ENCODE assay signal across 18 cellular contexts in the genomic region with DNA sequence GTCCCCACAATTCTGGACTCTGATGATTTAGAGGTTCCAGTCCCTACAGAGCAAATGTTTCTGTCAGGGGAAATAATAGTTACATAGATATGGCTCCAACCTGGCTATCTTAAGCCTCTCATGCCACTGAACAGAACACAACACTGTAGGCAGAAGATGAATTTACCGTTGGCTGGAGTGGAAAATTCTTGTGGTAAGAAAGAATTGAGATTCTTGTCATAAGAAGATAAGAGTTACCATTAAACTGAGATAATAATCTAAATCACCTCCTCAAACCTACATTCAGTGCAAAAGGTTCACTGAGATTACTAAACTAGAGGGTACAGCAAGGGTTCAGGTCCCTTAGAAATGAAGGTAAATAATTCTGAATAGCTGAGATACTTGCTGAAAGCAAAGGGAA. TPM values are rescaled to one million over a fixed set of nuclear protein-coding genes. Genes with fewer than 3 reads are reported as not detected.
DNase-seq lines count a peak whose midpoint lies in the region; ATAC-seq and TF ChIP-seq lines count a peak whose summit lies in the region.
"Had no signal": no experiment of that assay in that cellular context is flagged by ENCODE, and none has a peak within 500 bp of the region (broad histone marks: within the 10 kb centered on the region; RNA-seq: fewer than 3 reads in every experiment).

No MANE protein-coding gene starts in this region.

- H2AFZ ChIP-seq in SK-N-SH (ENCODE audit: low read depth), result no peak overlapping the region
- H2AFZ ChIP-seq in neural progenitor cell (replicated peaks), result peak overlapping the region; percentile 20

- no peaks in the 10 kb centered on the region; the same call in 1 of the 2 replicates for H3K9me2 ChIP-seq in SK-N-SH

- DNase-seq in SK-N-SH, result no peak
- DNase-seq in iris pigment epithelial cell (ENCODE audit: low read depth), result peak; percentile 36
- no peak for DNase-seq in neural progenitor cell (ENCODE audit: low spot score)
- DNase-seq in psoas muscle, result no peak
- no peak for DNase-seq in NCI-H748 (lab: John Stamatoyannopoulos, UW; ENCODE audit: unreplicated experiment)
- DNase-seq: CD4-positive, alpha-beta memory T cell; DMS79 treated with DMSO at 0.1 percent for 48 hours had no signal

- peaks cover 3% of the 10 kb centered on the region for H3K27me3 Mint-ChIP-seq in neural progenitor cell (ENCODE audit: insufficient read depth, low read depth)

- H3K9me3 ChIP-seq in SK-N-SH, result no peaks in the 10 kb centered on the region
- H3K9me3 ChIP-seq in neural progenitor cell (ENCODE audit: low read depth), result no peaks in the 10 kb centered on the region
- no peaks in the 10 kb centered on the region for H3K9me3 ChIP-seq in psoas muscle
- H3K9me3 ChIP-seq: A549, BLaER1, HAP-1 had no signal

- intact Hi-C loops in psoas muscle (cut with DNase I), result no loop called here

- H3K27me3 ChIP-seq in SK-N-SH (ENCODE audit: insufficient read depth) (no peaks in the 10 kb centered on the region), neural progenitor cell (no peaks in the 10 kb centered on the region), psoas muscle (ENCODE audit: insufficient read depth in 3 of 3, low read length in 2 of 3) (peaks cover 0 to 3% (median 0%) of the 10 kb centered on the region in 3 donors)
- H3K27me3 ChIP-seq: BLaER1 had no signal

- no peak overlapping the region for H3K4me2 ChIP-seq in SK-N-SH
- H3K4me2 ChIP-seq in neural progenitor cell, result no peak overlapping the region
- H3K4me2 ChIP-seq: A549, BLaER1 had no signal

- WGBS in SK-N-SH (ENCODE audit: low lambda C conversion rate), result 8% methylated on average over 1 of the region's 1 CpG
- WGBS in psoas muscle, 3 donors, result 70 to 79% (median 77%) methylated on average over 1 of the region's 1 CpG

- ATAC-seq in SK-N-SH treated with all-trans-retinoic acid at 6 μM for 48 hours (peak; percentile 40; the same call in 1 of the 3 replicates), HG03139 (IDR thresholded peaks at IDR 0.05; ENCODE audit: unreplicated experiment) (no peak), psoas muscle (no peak)
- ATAC-seq: A549, GM12878 had no signal

- H3K9me3 Mint-ChIP-seq in neural progenitor cell, result no peaks in the 10 kb centered on the region

- H3K27ac Mint-ChIP-seq in neural progenitor cell, result no peak overlapping the region
- H3K27ac Mint-ChIP-seq: CD14-positive monocyte; CD4-positive, alpha-beta memory T cell had no signal

- H3K36me3 Mint-ChIP-seq in neural progenitor cell, result no peaks in the 10 kb centered on the region
- H3K36me3 Mint-ChIP-seq: CD14-positive monocyte; CD4-positive, alpha-beta memory T cell had no signal

- H3K36me3 ChIP-seq in SK-N-SH (replicated peaks in 1 of 2; ENCODE audit: control insufficient read depth in 1 of 2, insufficient read depth in 2 of 2, low read length in 1 of 2), result no peaks in the 10 kb centered on the region
- H3K36me3 ChIP-seq in neural progenitor cell, result no peaks in the 10 kb centered on the region
- H3K36me3 ChIP-seq in psoas muscle (ENCODE audit: insufficient read depth in 1 of 2, low read depth in 1 of 2), result no peaks in the 10 kb centered on the region
- H3K36me3 ChIP-seq: BLaER1, HAP-1 had no signal

- no peaks in the 10 kb centered on the region for H3F3A ChIP-seq in SK-N-SH (replicated peaks; ENCODE audit: insufficient read depth)
- H3F3A ChIP-seq in neural progenitor cell (ENCODE audit: low read depth), result no peaks in the 10 kb centered on the region

- H3K4me1 Mint-ChIP-seq in neural progenitor cell, result no peaks in the 10 kb centered on the region
- H3K4me1 Mint-ChIP-seq: CD14-positive monocyte; CD4-positive, alpha-beta memory T cell had no signal

- TF ChIP-seq EP300 in SK-N-SH (IDR thresholded peaks at IDR 0.05; ENCODE audit: borderline replicate concordance in 1 of 2, low read depth in 1 of 2, low read length in 1 of 2), result no peak

- POLR2A ChIA-PET in SK-N-SH (lab: Yijun Ruan, JAX), result no interaction called here

- H3K4me3 ChIP-seq in SK-N-SH (ENCODE audit: low read depth in 2 of 2, low read length in 1 of 2) (no peak overlapping the region), neural progenitor cell (no peak overlapping the region), psoas muscle (no peak overlapping the region)
- H3K4me3 ChIP-seq: A549, BLaER1, GM12878, HAP-1 had no signal

- TF ChIP-seq CTCF in SK-N-SH (IDR thresholded peaks at IDR 0.05) (no peak), neural progenitor cell (IDR thresholded peaks at IDR 0.05) (no peak), psoas muscle (IDR thresholded peaks at IDR 0.05) (no peak)

- H3K79me2 ChIP-seq in SK-N-SH (ENCODE audit: insufficient read depth) (no peaks in the 10 kb centered on the region), neural progenitor cell (ENCODE audit: low read depth) (no peaks in the 10 kb centered on the region)

- H3K27ac ChIP-seq in SK-N-SH (ENCODE audit: low read depth in 2 of 2, low read length in 1 of 2) (no peak overlapping the region), neural progenitor cell (no peak overlapping the region), psoas muscle (no peak overlapping the region)
- H3K27ac ChIP-seq: 22Rv1, A549, BLaER1, HL-60 had no signal

- TF ChIP-seq RAD21 in SK-N-SH (IDR thresholded peaks at IDR 0.05; ENCODE audit: low read length), result no peak

- H3K4me1 ChIP-seq in SK-N-SH (ENCODE audit: control insufficient read depth in 1 of 2, insufficient read depth in 2 of 2, low read depth in 1 of 2, low read length in 1 of 2), result peaks cover 0 to 8% of the 10 kb centered on the region in 2 experiments; a peak in 1 of 4 replicates
- H3K4me1 ChIP-seq in neural progenitor cell, result no peaks in the 10 kb centered on the region
- H3K4me1 ChIP-seq in psoas muscle, result no peaks in the 10 kb centered on the region
- H3K4me1 ChIP-seq: A549, BLaER1, HAP-1 had no signal

- CTCF ChIA-PET in SK-N-SH (lab: Yijun Ruan, JAX), result interaction anchor here (0.9 kb wide), 1 partner anchor 10 kb away, joined by 3 read pairs; no protein-coding TSS in a partner anchor

- no peak overlapping the region for H3K9ac ChIP-seq in SK-N-SH
- H3K9ac ChIP-seq in neural progenitor cell, result no peak overlapping the region
- H3K9ac ChIP-seq: BLaER1 had no signal

- H4K20me1 ChIP-seq in SK-N-SH (ENCODE audit: insufficient read depth) (no peaks in the 10 kb centered on the region), neural progenitor cell (ENCODE audit: low read depth) (no peaks in the 10 kb centered on the region)
- H4K20me1 ChIP-seq: BLaER1 had no signal

- no peak overlapping the region for H3K4me3 Mint-ChIP-seq in neural progenitor cell
- H3K4me3 Mint-ChIP-seq: CD14-positive monocyte; CD4-positive, alpha-beta memory T cell had no signal

TF ChIP-seq in SK-N-SH treated with all-trans-retinoic acid at 6 μM for 48 hours, 23 proteins besides CTCF, POLR2A, EP300 and RAD21:
- TF ChIP-seq ISL1 (CRISPR knock-in tag; IDR thresholded peaks at IDR 0.05) (peak; percentile 53; the same call in 1 of the 2 replicates), GLIS3 (CRISPR knock-in tag; IDR thresholded peaks at IDR 0.05) (no peak)
TF ChIP-seq in SK-N-SH treated with all-trans-retinoic acid at 6 μM for 48 hours: peak in this region for 1.

TF ChIP-seq in SK-N-SH, 30 proteins besides CTCF, POLR2A, EP300 and RAD21:
- TF ChIP-seq FOSL2 (IDR thresholded peaks at IDR 0.05; ENCODE audit: borderline replicate concordance, low read depth), result no peak
TF ChIP-seq in SK-N-SH: peak in this region for 0.

RNA-seq across cellular contexts. Expression of gene NAALAD2, which starts 10.1 kb away (rescaled TPM):
- polyA plus RNA-seq in SK-N-SH (2012; rRNA removed), result 0.74 and 1.1 TPM in 2 replicates
- 0.70 and 0.77 TPM in 2 replicates for polyA plus RNA-seq in SK-N-SH (2012; cell fraction: cytosol; rRNA removed)
- polyA plus RNA-seq in SK-N-SH (2012; cell fraction: nucleus; rRNA removed), result 2.5 and 3.5 TPM in 2 replicates
- 24.6 and 67.1 TPM in 2 replicates for total RNA-seq in neural progenitor cell (ENCODE audit: low replicate concordance)
- 1 to 10 TPM in 1 of 4 donors, under 1 TPM in 3; 0.32 to 1.4 (median 0.61) TPM for total RNA-seq in psoas muscle
- polyA plus RNA-seq in psoas muscle, result under 1 TPM; 0.20 to 0.45 (median 0.39) TPM
- total RNA-seq: CD4-positive, alpha-beta memory T cell; GM12878 had no signal
- polyA plus RNA-seq: A549, CD14-positive monocyte had no signal

RNA-seq across cellular contexts. Expression of gene UBTFL1, which starts 38.6 kb away (rescaled TPM):
- polyA plus RNA-seq in SK-N-SH (2012; rRNA removed) (not detected in 2 replicates), psoas muscle (not detected)
- polyA plus RNA-seq in SK-N-SH (2012; cell fraction: cytosol; rRNA removed), result not detected in 2 replicates
- not detected in 2 replicates for polyA plus RNA-seq in SK-N-SH (2012; cell fraction: nucleus; rRNA removed)
- total RNA-seq in neural progenitor cell (ENCODE audit: low replicate concordance) (not detected in 2 replicates), psoas muscle (not detected)
- total RNA-seq: CD4-positive, alpha-beta memory T cell; GM12878; H4; HT1080 had no signal
- polyA plus RNA-seq: A549; CD14-positive monocyte; CD4-positive, alpha-beta memory T cell; GM12878 had no signal

Comparison
In these comparisons a context has a peak if more than half of its experiments do, and no peak if none do; other contexts are left out.
1. RNA of gene NAALAD2, which starts 10.1 kb away (total RNA-seq): 24.6 to 67.1 TPM in neural progenitor cell; 0.32 to 1.4 TPM in psoas muscle; every median in the first group is over 10 times any median in the second.